Comparison of ENCODE assay signal across 7 cellular contexts in genomic region chr14:95138455-95138854, GRCh38. TPM values are rescaled to one million over a fixed set of nuclear protein-coding genes. Genes with fewer than 3 reads are reported as not detected.
DNase-seq lines count a peak whose midpoint lies in the region; ATAC-seq and TF ChIP-seq lines count a peak whose summit lies in the region.
"Not testable (repeated sequence)": the region's sequence is repeated elsewhere in the genome, so short reads cannot be mapped to it uniquely, and the experiment has no call there.

No MANE protein-coding gene starts in this region.

- not testable (repeated sequence) for H3K9me3 Mint-ChIP-seq in CD8-positive, alpha-beta T cell; activated CD4-positive, alpha-beta T cell treated with anti-CD3 and anti-CD28 coated beads for 36 hours (ENCODE audit: low read depth); endodermal cell; neural crest cell

- DNase-seq in CD8-positive, alpha-beta T cell; activated CD4-positive, alpha-beta T cell treated with anti-CD3 and anti-CD28 coated beads for 36 hours; endodermal cell; neural crest cell (ENCODE audit: low read depth, low spot score): not testable (repeated sequence)

- H3K27ac ChIP-seq in CD8-positive, alpha-beta T cell (ENCODE audit: low read depth, low read length); endodermal cell (ENCODE audit: low read depth, low read length): not testable (repeated sequence)
- H3K27ac ChIP-seq in angular gyrus (ENCODE audit: low read depth, low read length) (peak overlapping the region; percentile 13), layer of hippocampus (ENCODE audit: low read depth, low read length) (peak overlapping the region; percentile 27), subcutaneous abdominal adipose tissue (ENCODE audit: low read depth, low read length) (peak overlapping the region; percentile 49)

- TF ChIP-seq CTCF in CD8-positive, alpha-beta T cell (IDR thresholded peaks at IDR 0.05); endodermal cell (conservative IDR thresholded peaks at IDR 0.05); neural crest cell (conservative IDR thresholded peaks at IDR 0.05): not testable (repeated sequence)

- peak overlapping the region; percentile 7 for H3K27ac Mint-ChIP-seq in CD8-positive, alpha-beta T cell
- peak overlapping the region; percentile 22 for H3K27ac Mint-ChIP-seq in activated CD4-positive, alpha-beta T cell treated with anti-CD3 and anti-CD28 coated beads for 36 hours
- peak overlapping the region; percentile 69 for H3K27ac Mint-ChIP-seq in endodermal cell
- H3K27ac Mint-ChIP-seq in neural crest cell (ENCODE audit: unreplicated experiment), result peak overlapping the region; percentile 87

- H3K4me3 ChIP-seq in CD8-positive, alpha-beta T cell (ENCODE audit: low read depth, low read length); endodermal cell (ENCODE audit: low read length); subcutaneous abdominal adipose tissue (ENCODE audit: low read depth in 1 of 5, low read length in 5 of 5): not testable (repeated sequence)

- H3K4me1 Mint-ChIP-seq in CD8-positive, alpha-beta T cell (ENCODE audit: low read depth), result peaks cover 75% of the 10 kb centered on the region
- H3K4me1 Mint-ChIP-seq in activated CD4-positive, alpha-beta T cell treated with anti-CD3 and anti-CD28 coated beads for 36 hours, result peaks cover 72% of the 10 kb centered on the region
- H3K4me1 Mint-ChIP-seq in endodermal cell (peaks cover 47% of the 10 kb centered on the region), neural crest cell (peaks cover 67% of the 10 kb centered on the region)

- not testable (repeated sequence) for H3K4me3 Mint-ChIP-seq in CD8-positive, alpha-beta T cell; activated CD4-positive, alpha-beta T cell treated with anti-CD3 and anti-CD28 coated beads for 36 hours
- peak overlapping the region; percentile 10 for H3K4me3 Mint-ChIP-seq in endodermal cell
- peak overlapping the region; percentile 28 for H3K4me3 Mint-ChIP-seq in neural crest cell

- not testable (repeated sequence) for H3K27me3 Mint-ChIP-seq in CD8-positive, alpha-beta T cell (ENCODE audit: low read depth); activated CD4-positive, alpha-beta T cell treated with anti-CD3 and anti-CD28 coated beads for 36 hours; endodermal cell (ENCODE audit: insufficient read depth); neural crest cell (ENCODE audit: low read depth)

- ATAC-seq in CD8-positive, alpha-beta T cell; activated CD4-positive, alpha-beta T cell treated with anti-CD3 and anti-CD28 coated beads for 36 hours: not testable (repeated sequence)

- WGBS in endodermal cell (ENCODE audit: insufficient coverage in 1 of 2, insufficient read length in 1 of 2), 2 experiments, result 64% methylated on average over 3 of the region's 5 CpGs; no CpG with 5 or more reads in 1 of the 2 experiments

- H3K27me3 ChIP-seq in CD8-positive, alpha-beta T cell (ENCODE audit: insufficient read depth, low read length); endodermal cell (ENCODE audit: control insufficient read depth, insufficient read depth, low read length, poor library complexity, severe bottlenecking); layer of hippocampus (ENCODE audit: control insufficient read depth, insufficient read depth, low read length); subcutaneous abdominal adipose tissue (ENCODE audit: control insufficient read depth in 5 of 5, insufficient read depth in 4 of 5, low read length in 5 of 5): not testable (repeated sequence)

- CTCF ChIA-PET in CD8-positive, alpha-beta T cell (lab: Charles Lee), result interaction anchor here (1.1 kb wide), 1 partner anchor 57 kb away, joined by 3 read pairs; no protein-coding TSS in a partner anchor
- CTCF ChIA-PET in activated CD4-positive, alpha-beta T cell treated with anti-CD3 and anti-CD28 coated beads for 36 hours (lab: Charles Lee), result interaction anchor here (0.7 to 1.3 kb wide), 3 partner anchors 10 to 21 kb away, joined by 3 read pairs; no protein-coding TSS in a partner anchor

- peaks cover 26% of the 10 kb centered on the region for H3K36me3 Mint-ChIP-seq in CD8-positive, alpha-beta T cell
- H3K36me3 Mint-ChIP-seq in activated CD4-positive, alpha-beta T cell treated with anti-CD3 and anti-CD28 coated beads for 36 hours (ENCODE audit: low read depth), result peaks cover 17% of the 10 kb centered on the region
- not testable (repeated sequence) for H3K36me3 Mint-ChIP-seq in endodermal cell (ENCODE audit: low read depth); neural crest cell (ENCODE audit: low read depth)

- POLR2A ChIA-PET in CD8-positive, alpha-beta T cell (lab: Charles Lee), result interaction anchor here (1.2 kb wide), 1 partner anchor 10 kb away, joined by 6 read pairs; no protein-coding TSS in a partner anchor
- POLR2A ChIA-PET in activated CD4-positive, alpha-beta T cell treated with anti-CD3 and anti-CD28 coated beads for 36 hours (lab: Charles Lee), result not testable (repeated sequence)

- not testable (repeated sequence) for H3K9ac ChIP-seq in endodermal cell (ENCODE audit: extremely low read depth, low read length, poor library complexity, severe bottlenecking); subcutaneous abdominal adipose tissue (ENCODE audit: low read length in 5 of 5)

- intact Hi-C loops in CD8-positive, alpha-beta T cell (cut with DNase I, micrococcal nuclease); activated CD4-positive, alpha-beta T cell treated with anti-CD3 and anti-CD28 coated beads for 36 hours (cut with DNase I, micrococcal nuclease): not testable (repeated sequence)

- H3K36me3 ChIP-seq in CD8-positive, alpha-beta T cell (ENCODE audit: insufficient read depth, low read length); subcutaneous abdominal adipose tissue (ENCODE audit: control insufficient read depth in 5 of 5, insufficient read depth in 5 of 5, low read length in 5 of 5): not testable (repeated sequence)
- H3K36me3 ChIP-seq in endodermal cell (ENCODE audit: control insufficient read depth, insufficient read depth, low read length), result peaks cover 24% of the 10 kb centered on the region

- H3K9me3 ChIP-seq in CD8-positive, alpha-beta T cell (ENCODE audit: low read length); endodermal cell (ENCODE audit: control insufficient read depth, low read length); subcutaneous abdominal adipose tissue (ENCODE audit: control insufficient read depth in 5 of 5, low read length in 5 of 5): not testable (repeated sequence)

- H3K4me1 ChIP-seq in CD8-positive, alpha-beta T cell (ENCODE audit: insufficient read depth, low read length), result peaks cover 26% of the 10 kb centered on the region
- H3K4me1 ChIP-seq in endodermal cell (ENCODE audit: control insufficient read depth, insufficient read depth, low read length), result not testable (repeated sequence)
- H3K4me1 ChIP-seq in subcutaneous abdominal adipose tissue (ENCODE audit: control insufficient read depth in 5 of 5, insufficient read depth in 5 of 5, low read length in 5 of 5), result peaks cover 0 to 40% (median 34%) of the 10 kb centered on the region in 5 donors

RNA-seq across cellular contexts. Expression of gene DICER1, which starts 18.9 kb away (rescaled TPM):
- 10 to 100 TPM; 75.0 to 77.1 TPM for total RNA-seq in CD8-positive, alpha-beta T cell
- 10 to 100 TPM; 41.6 to 61.1 TPM for total RNA-seq in activated CD4-positive, alpha-beta T cell treated with anti-CD3 and anti-CD28 coated beads for 36 hours
- 10 to 100 TPM; 66.1 to 69.2 TPM for total RNA-seq in endodermal cell
- 53.6 TPM for polyA plus RNA-seq in endodermal cell (2013, experiment 1 of 2)
- 53.5 TPM for polyA plus RNA-seq in endodermal cell (2013, experiment 2 of 2)
- total RNA-seq in neural crest cell, result 104 and 115 TPM in 2 replicates

Comparison
In these comparisons a context has a peak if more than half of its experiments do, and no peak if none do; other contexts are left out.
1. H3K27ac Mint-ChIP-seq: peak in every context shown above with its lines; median percentile 87 in neural crest cell; 69 in endodermal cell; 22 in activated CD4-positive, alpha-beta T cell treated with anti-CD3 and anti-CD28 coated beads for 36 hours; 7 in CD8-positive, alpha-beta T cell.